12 cellular contexts compared by ENCODE assay signal in genomic region chr1:51303751-51304196, GRCh38. TPM values are rescaled to one million over a fixed set of nuclear protein-coding genes. Genes with fewer than 3 reads are reported as not detected.
A peak's percentile ranks its signal among the peaks of the same experiment; 100 is the strongest.
DNase-seq lines count a peak whose midpoint lies in the region; ATAC-seq, FAIRE-seq and TF ChIP-seq lines count a peak whose summit lies in the region.
"Had no signal": no experiment of that assay in that cellular context is flagged by ENCODE, and none has a peak within 500 bp of the region (broad histone marks: within the 10 kb centered on the region; RNA-seq: fewer than 3 reads in every experiment).

No MANE protein-coding gene starts in this region.

- no TSS peak for BruUV-seq in endothelial cell of umbilical vein (replicated peaks; lab: Mats Ljungman, UMichigan)

- H3K36me3 Mint-ChIP-seq in activated naive CD4-positive, alpha-beta T cell treated with anti-CD3 and anti-CD28 coated beads for 36 hours (ENCODE audit: low read depth) = no peaks in the 10 kb centered on the region
- no peaks in the 10 kb centered on the region for H3K36me3 Mint-ChIP-seq in activated naive CD4-positive, alpha-beta T cell treated with anti-CD3 and anti-CD28 coated beads, Interleukin-2, amount 10 ng/mL, durations not matched to agents 7 days and 5 days
- H3K36me3 Mint-ChIP-seq: CD8-positive, alpha-beta T cell had no signal

- DNase-seq in activated naive CD4-positive, alpha-beta T cell treated with anti-CD3 and anti-CD28 coated beads for 36 hours = peak; percentile 45
- DNase-seq in activated naive CD4-positive, alpha-beta T cell treated with anti-CD3 and anti-CD28 coated beads, Interleukin-2, amount 10 ng/mL, durations not matched to agents 7 days and 5 days = no peak
- DNase-seq in endothelial cell of umbilical vein (ENCODE audit: low read depth, low spot score) = peak; percentile 98
- DNase-seq in stomach = peak; percentile 50
- DNase-seq in AML-193 (lab: John Stamatoyannopoulos, UW) = no peak
- no peak for DNase-seq in right atrium auricular region (ENCODE audit: low spot score)
- DNase-seq: activated CD8-positive, alpha-beta memory T cell treated with anti-CD3 and anti-CD28 coated beads, Interleukin-2, amount 50 U/mL, for 4 hours; CD8-positive, alpha-beta T cell had no signal

- dilution Hi-C loops in endothelial cell of umbilical vein (cut with MboI; ENCODE audit: extremely low pct_ligation_motif_present, low sequenced_read_pairs) = no loop called here

- peak overlapping the region; percentile 39; the same call in 1 of the 2 replicates for H3K9ac ChIP-seq in OCI-LY3 (ENCODE audit: low read length)
- H3K9ac ChIP-seq in endothelial cell of umbilical vein (replicated peaks; ENCODE audit: extremely low read depth, insufficient read depth, low read length) = peak overlapping the region; percentile 25

- H3K4me1 ChIP-seq in OCI-LY3 (ENCODE audit: low read length) = peaks cover 27% of the 10 kb centered on the region
- peaks cover 19% of the 10 kb centered on the region for H3K4me1 ChIP-seq in endothelial cell of umbilical vein (ENCODE audit: control insufficient read depth, extremely low read depth, insufficient read depth, low read length)
- peaks cover 13 to 35% (median 20%) of the 10 kb centered on the region in 4 donors for H3K4me1 ChIP-seq in stomach
- H3K4me1 ChIP-seq in right atrium auricular region = no peaks in the 10 kb centered on the region

- TF ChIP-seq POLR2A in endothelial cell of umbilical vein (IDR thresholded peaks at IDR 0.05; ENCODE audit: low read depth, low read length) (no peak), stomach (IDR thresholded peaks at IDR 0.05) (no peak)

- no peaks in the 10 kb centered on the region for H3K9me1 ChIP-seq in endothelial cell of umbilical vein (replicated peaks; ENCODE audit: control insufficient read depth, extremely low read depth, insufficient read depth, low read length)

- H2AFZ ChIP-seq in OCI-LY3 (ENCODE audit: low read depth, low read length) (peak overlapping the region; percentile 79; the same call in 1 of the 2 replicates), endothelial cell of umbilical vein (ENCODE audit: low read depth, low read length) (peak overlapping the region; percentile 35)

- H3K9me3 Mint-ChIP-seq in activated naive CD4-positive, alpha-beta T cell treated with anti-CD3 and anti-CD28 coated beads for 36 hours = no peaks in the 10 kb centered on the region
- H3K9me3 Mint-ChIP-seq in activated naive CD4-positive, alpha-beta T cell treated with anti-CD3 and anti-CD28 coated beads, Interleukin-2, amount 10 ng/mL, durations not matched to agents 7 days and 5 days = no peaks in the 10 kb centered on the region
- H3K9me3 Mint-ChIP-seq: CD8-positive, alpha-beta T cell; neural crest cell had no signal

- FAIRE-seq in endothelial cell of umbilical vein (lab: Jason Lieb, UNC) = peak; percentile 92

- POLR2A ChIA-PET in endothelial cell of umbilical vein (lab: Charles Lee) = no interaction called here

- H3K27ac Mint-ChIP-seq in activated naive CD4-positive, alpha-beta T cell treated with anti-CD3 and anti-CD28 coated beads for 36 hours = no peak overlapping the region
- H3K27ac Mint-ChIP-seq in activated naive CD4-positive, alpha-beta T cell treated with anti-CD3 and anti-CD28 coated beads, Interleukin-2, amount 10 ng/mL, durations not matched to agents 7 days and 5 days = no peak overlapping the region
- H3K27ac Mint-ChIP-seq: CD8-positive, alpha-beta T cell had no signal

- CTCF ChIA-PET in activated naive CD4-positive, alpha-beta T cell treated with anti-CD3 and anti-CD28 coated beads for 36 hours (lab: Charles Lee) = interaction anchor here (4.4 kb wide), 1 partner anchor 8 kb away, joined by 20 read pairs; no protein-coding TSS in a partner anchor
- CTCF ChIA-PET in activated naive CD4-positive, alpha-beta T cell treated with anti-CD3 and anti-CD28 coated beads, Interleukin-2, amount 10 ng/mL, durations not matched to agents 7 days and 5 days (lab: Charles Lee) = no interaction called here
- CTCF ChIA-PET in endothelial cell of umbilical vein (lab: Charles Lee) = interaction anchor here (0.8 kb wide), 1 partner anchor 231 kb away, joined by 3 read pairs; no protein-coding TSS in a partner anchor

- 20 to 36% (median 29%) methylated on average over 7 of the region's 7 CpGs for WGBS in stomach, 5 donors

- no peak for TF ChIP-seq EP300 in stomach (IDR thresholded peaks at IDR 0.05)

- no peaks in the 10 kb centered on the region for H4K20me1 ChIP-seq in OCI-LY3 (ENCODE audit: insufficient read depth, low read length)
- no peaks in the 10 kb centered on the region for H4K20me1 ChIP-seq in endothelial cell of umbilical vein (replicated peaks; ENCODE audit: control insufficient read depth, extremely low read depth, insufficient read depth, low read length)

- peaks cover 11% of the 10 kb centered on the region for H3K4me1 Mint-ChIP-seq in activated naive CD4-positive, alpha-beta T cell treated with anti-CD3 and anti-CD28 coated beads for 36 hours (ENCODE audit: low read depth)
- no peaks in the 10 kb centered on the region for H3K4me1 Mint-ChIP-seq in activated naive CD4-positive, alpha-beta T cell treated with anti-CD3 and anti-CD28 coated beads, Interleukin-2, amount 10 ng/mL, durations not matched to agents 7 days and 5 days
- H3K4me1 Mint-ChIP-seq: neural crest cell had no signal

- no peaks in the 10 kb centered on the region for H3K9me3 ChIP-seq in OCI-LY3 (ENCODE audit: insufficient read depth, low read length)
- no peaks in the 10 kb centered on the region for H3K9me3 ChIP-seq in endothelial cell of umbilical vein (replicated peaks; ENCODE audit: control insufficient read depth, insufficient read depth, low read length)
- peaks cover 0 to 7% (median 0%) of the 10 kb centered on the region in 4 donors for H3K9me3 ChIP-seq in stomach
- no peaks in the 10 kb centered on the region for H3K9me3 ChIP-seq in right atrium auricular region

- H3K4me2 ChIP-seq in OCI-LY3 (ENCODE audit: low read length) (peak overlapping the region; percentile 67), endothelial cell of umbilical vein (ENCODE audit: insufficient read depth, low read length) (peak overlapping the region; percentile 32)

- H3K27ac ChIP-seq in OCI-LY3 (ENCODE audit: low read length) (no peak overlapping the region; the same call in 1 of the 2 replicates), endothelial cell of umbilical vein (ENCODE audit: insufficient read depth, low read depth, low read length) (peak overlapping the region; percentile 25), stomach (peak overlapping the region in 4 of 5 donors; percentile 22 to 67 (median 50)), right atrium auricular region (no peak overlapping the region)

- TF ChIP-seq CTCF in OCI-LY3 (IDR thresholded peaks at IDR 0.05; ENCODE audit: low read depth, low read length) = no peak
- TF ChIP-seq CTCF in endothelial cell of umbilical vein (IDR thresholded peaks at IDR 0.05; ENCODE audit: extremely low read depth in 1 of 2, insufficient read depth in 1 of 2, low read depth in 1 of 2, low read length in 2 of 2) = no peak
- no peak for TF ChIP-seq CTCF in stomach (IDR thresholded peaks at IDR 0.05)
- no peak for TF ChIP-seq CTCF in right atrium auricular region (IDR thresholded peaks at IDR 0.05)

- H3K4me3 Mint-ChIP-seq in activated naive CD4-positive, alpha-beta T cell treated with anti-CD3 and anti-CD28 coated beads for 36 hours = no peak overlapping the region
- H3K4me3 Mint-ChIP-seq in activated naive CD4-positive, alpha-beta T cell treated with anti-CD3 and anti-CD28 coated beads, Interleukin-2, amount 10 ng/mL, durations not matched to agents 7 days and 5 days = no peak overlapping the region
- H3K4me3 Mint-ChIP-seq: CD8-positive, alpha-beta T cell; neural crest cell had no signal

- no peaks in the 10 kb centered on the region for H3K27me3 ChIP-seq in OCI-LY3 (ENCODE audit: low read depth, low read length)
- no peaks in the 10 kb centered on the region for H3K27me3 ChIP-seq in endothelial cell of umbilical vein (ENCODE audit: control insufficient read depth in 2 of 2, insufficient read depth in 2 of 2, low read length in 2 of 2)
- H3K27me3 ChIP-seq in stomach = no peaks in the 10 kb centered on the region
- no peaks in the 10 kb centered on the region for H3K27me3 ChIP-seq in right atrium auricular region

- H3K27me3 Mint-ChIP-seq in activated naive CD4-positive, alpha-beta T cell treated with anti-CD3 and anti-CD28 coated beads for 36 hours (ENCODE audit: low read depth) = no peaks in the 10 kb centered on the region
- H3K27me3 Mint-ChIP-seq in activated naive CD4-positive, alpha-beta T cell treated with anti-CD3 and anti-CD28 coated beads, Interleukin-2, amount 10 ng/mL, durations not matched to agents 7 days and 5 days = peaks cover 20% of the 10 kb centered on the region

- H3K79me2 ChIP-seq in OCI-LY3 (ENCODE audit: low read length) (no peaks in the 10 kb centered on the region), endothelial cell of umbilical vein (ENCODE audit: control insufficient read depth, insufficient read depth, low read length) (no peaks in the 10 kb centered on the region)

- no peak for ATAC-seq in GM21515 (IDR thresholded peaks at IDR 0.05; ENCODE audit: unreplicated experiment)
- ATAC-seq: CD8-positive, alpha-beta T cell; esophagus mucosa had no signal

- intact Hi-C loops in activated naive CD4-positive, alpha-beta T cell treated with anti-CD3 and anti-CD28 coated beads for 36 hours (cut with micrococcal nuclease) = no loop called here
- intact Hi-C loops in endothelial cell of umbilical vein (cut with micrococcal nuclease) = no loop called here
- intact Hi-C loops in stomach (cut with DNase I; ENCODE audit: low total_unique reads) = no loop called here

- H3K36me3 ChIP-seq in OCI-LY3 (replicated peaks; ENCODE audit: low read depth, low read length) = no peaks in the 10 kb centered on the region
- no peaks in the 10 kb centered on the region for H3K36me3 ChIP-seq in endothelial cell of umbilical vein (ENCODE audit: control insufficient read depth in 2 of 2, extremely low read depth in 1 of 2, insufficient read depth in 2 of 2, low read length in 2 of 2)
- H3K36me3 ChIP-seq in stomach = peaks cover 0 to 11% (median 0%) of the 10 kb centered on the region in 4 donors
- H3K36me3 ChIP-seq in right atrium auricular region = no peaks in the 10 kb centered on the region

- H3K4me3 ChIP-seq in OCI-LY3 (ENCODE audit: low read length) = peak overlapping the region; percentile 3; the same call in 1 of the 2 replicates
- no peak overlapping the region for H3K4me3 ChIP-seq in endothelial cell of umbilical vein (replicated peaks in 1 of 3; ENCODE audit: insufficient read depth in 1 of 3, low read depth in 1 of 3, low read length in 3 of 3)
- H3K4me3 ChIP-seq in stomach = no peak overlapping the region
- no peak overlapping the region for H3K4me3 ChIP-seq in right atrium auricular region

RNA-seq across cellular contexts. Expression of gene TTC39A, which starts 26.6 kb away (rescaled TPM):
- not detected for total RNA-seq in activated naive CD4-positive, alpha-beta T cell treated with anti-CD3 and anti-CD28 coated beads for 36 hours
- total RNA-seq in endothelial cell of umbilical vein (1.2 and 1.7 TPM in 2 replicates), stomach (100 to 1,000 TPM in 1 of 5 donors, 10 to 100 TPM in 4; 19.3 to 159 (median 33.6) TPM), right atrium auricular region (10 to 100 TPM; 14.9 to 33.7 TPM)
- polyA plus RNA-seq in endothelial cell of umbilical vein (0.81 and 1.1 TPM in 2 replicates), stomach (10 to 100 TPM in 2 of 3 donors, 1 to 10 TPM in 1; 8.3 to 59.3 (median 21.6) TPM)
- polyA plus RNA-seq in endothelial cell of umbilical vein (2011; cell fraction: cytosol; rRNA removed) = 0.66 and 1.2 TPM in 2 replicates
- polyA plus RNA-seq in endothelial cell of umbilical vein (2011; cell fraction: nucleus; rRNA removed) = 1.6 and 1.7 TPM in 2 replicates
- polyA plus RNA-seq in endothelial cell of umbilical vein (2012) = 0.76 and 1.8 TPM in 2 replicates
- 1.0 and 4.3 TPM in 2 replicates for polyA minus RNA-seq in endothelial cell of umbilical vein
- polyA minus RNA-seq in endothelial cell of umbilical vein (2011; cell fraction: cytosol; rRNA and poly(A)+ RNA removed) = not detected
- polyA minus RNA-seq in endothelial cell of umbilical vein (2011; cell fraction: nucleus; rRNA and poly(A)+ RNA removed) = 0.67 and 1.5 TPM in 2 replicates
- total RNA-seq: CD8-positive, alpha-beta T cell had no signal

Comparison
In these comparisons a context has a peak if more than half of its experiments do, and no peak if none do; other contexts are left out.
1. DNase-seq: peak in activated naive CD4-positive, alpha-beta T cell treated with anti-CD3 and anti-CD28 coated beads for 36 hours (single experiment), endothelial cell of umbilical vein (single experiment) and stomach (single experiment); none in activated naive CD4-positive, alpha-beta T cell treated with anti-CD3 and anti-CD28 coated beads, Interleukin-2, amount 10 ng/mL, durations not matched to agents 7 days and 5 days (single experiment), AML-193 (0 of 2) and right atrium auricular region (single experiment).
2. H3K27ac ChIP-seq: peak in endothelial cell of umbilical vein (single experiment) and stomach (4 of 5); none in OCI-LY3 (single experiment) and right atrium auricular region (0 of 2).